33 cellular contexts compared by ENCODE assay signal in genomic region chr22:43426816-43427215, GRCh38. TPM values are rescaled to one million over a fixed set of nuclear protein-coding genes. Genes with fewer than 3 reads are reported as not detected.
"Had no signal": no experiment of that assay in that cellular context is flagged by ENCODE, and none has a peak within 500 bp of the region (broad histone marks: within the 10 kb centered on the region; RNA-seq: fewer than 3 reads in every experiment).

No MANE protein-coding gene starts in this region.

- ATAC-seq: activated naive CD8-positive, alpha-beta T cell treated with anti-CD3 and anti-CD28 coated beads, Interleukin-2, amount 50 U/mL, for 24 hours; activated T-cell treated with anti-CD3 and anti-CD28 coated beads, Interleukin-2, amount 50 U/mL, for 4 hours; PC-3 had no signal

- H3K27ac Mint-ChIP-seq: activated B cell treated with CpG ODN at 0.5 μM for 24 hours; activated CD4-positive, alpha-beta memory T cell treated with anti-CD3 and anti-CD28 coated beads for 36 hours; activated naive CD4-positive, alpha-beta T cell treated with anti-CD3 and anti-CD28 coated beads, Interleukin-2, amount 10 ng/mL, durations not matched to agents 7 days and 5 days; activated naive CD8-positive, alpha-beta T cell; activated naive CD8-positive, alpha-beta T cell treated with anti-CD3 and anti-CD28 coated beads, Interleukin-2, amount 50 U/mL, for 24 hours had no signal

- H3K4me3 Mint-ChIP-seq: activated B cell treated with CpG ODN at 0.5 μM for 24 hours; activated CD4-positive, alpha-beta memory T cell treated with anti-CD3 and anti-CD28 coated beads for 36 hours; activated naive CD4-positive, alpha-beta T cell treated with anti-CD3 and anti-CD28 coated beads, Interleukin-2, amount 10 ng/mL, durations not matched to agents 7 days and 5 days; activated naive CD8-positive, alpha-beta T cell; activated naive CD8-positive, alpha-beta T cell treated with anti-CD3 and anti-CD28 coated beads, Interleukin-2, amount 50 U/mL, for 24 hours; activated T-cell treated with anti-CD3 and anti-CD28 coated beads, Interleukin-2, amount 50 U/mL, for 4 hours; brain had no signal

- H3K36me3 Mint-ChIP-seq: activated CD4-positive, alpha-beta memory T cell treated with anti-CD3 and anti-CD28 coated beads for 36 hours; activated naive CD4-positive, alpha-beta T cell treated with anti-CD3 and anti-CD28 coated beads, Interleukin-2, amount 10 ng/mL, durations not matched to agents 7 days and 5 days; activated naive CD8-positive, alpha-beta T cell; brain had no signal

- H3K9ac ChIP-seq: KMS-11 had no signal

- H3K27ac ChIP-seq: KMS-11, RWPE1 had no signal

- H3K4me2 ChIP-seq: KMS-11 had no signal

- DNase-seq: activated B cell treated with CpG ODN at 0.5 μM for 24 hours; activated CD4-positive, alpha-beta memory T cell treated with anti-CD3 and anti-CD28 coated beads for 36 hours; activated CD4-positive, alpha-beta T cell treated with anti-CD3 and anti-CD28 coated beads for 4 hours; activated CD4-positive, alpha-beta T cell treated with anti-CD3 and anti-CD28 coated beads, Interleukin-2, amount 50 U/mL, for 1 hour; activated CD4-positive, CD25-positive, alpha-beta regulatory T cell treated with anti-CD3 and anti-CD28 coated beads, Interleukin-2, amount 50 U/mL, for 72 hours; activated CD8-positive, alpha-beta memory T cell treated with anti-CD3 and anti-CD28 coated beads, Interleukin-2, amount 50 U/mL, for 4 hours; activated effector memory CD4-positive, alpha-beta T cell treated with Interleukin-2 at 50 U/mL for 16 hours; activated naive CD4-positive, alpha-beta T cell treated with anti-CD3 and anti-CD28 coated beads, Interleukin-2, amount 10 ng/mL, durations not matched to agents 7 days and 5 days; activated naive CD8-positive, alpha-beta T cell treated with anti-CD3 and anti-CD28 coated beads, Interleukin-2, amount 50 U/mL, for 24 hours; activated T-cell treated with anti-CD3 and anti-CD28 coated beads for 4 hours; activated T-cell treated with anti-CD3 and anti-CD28 coated beads, Interleukin-2, amount 50 U/mL, for 4 hours; anterior cingulate cortex; central memory CD4-positive, alpha-beta T cell; MM.1S; NCI-H1092; NCI-H1436 treated with DMSO at 0.1 percent for 48 hours; NCI-H1694 treated with DMSO at 0.1 percent for 48 hours; NCI-H2029; NCI-H345; NCI-H524 treated with DMSO at 0.1 percent for 48 hours; PC-3; Right ventricle myocardium superior; SW 1271; T-helper 1 cell; T-helper 2 cell; T-helper 9 cell had no signal

- H3K9me3 Mint-ChIP-seq: activated B cell treated with CpG ODN at 0.5 μM for 24 hours; activated CD4-positive, alpha-beta memory T cell treated with anti-CD3 and anti-CD28 coated beads for 36 hours; activated naive CD4-positive, alpha-beta T cell treated with anti-CD3 and anti-CD28 coated beads, Interleukin-2, amount 10 ng/mL, durations not matched to agents 7 days and 5 days; activated naive CD8-positive, alpha-beta T cell treated with anti-CD3 and anti-CD28 coated beads, Interleukin-2, amount 50 U/mL, for 24 hours; activated T-cell treated with anti-CD3 and anti-CD28 coated beads, Interleukin-2, amount 50 U/mL, for 4 hours; brain had no signal

- H3K4me1 Mint-ChIP-seq: activated B cell treated with CpG ODN at 0.5 μM for 24 hours; activated naive CD4-positive, alpha-beta T cell treated with anti-CD3 and anti-CD28 coated beads, Interleukin-2, amount 10 ng/mL, durations not matched to agents 7 days and 5 days; activated naive CD8-positive, alpha-beta T cell treated with anti-CD3 and anti-CD28 coated beads, Interleukin-2, amount 50 U/mL, for 24 hours had no signal

- H3K27me3 Mint-ChIP-seq: brain had no signal

RNA-seq across cellular contexts. Expression of gene MPPED1, which starts 15.0 kb away (rescaled TPM):
- total RNA-seq: activated B cell treated with CpG ODN at 0.5 μM for 24 hours; activated CD4-positive, alpha-beta memory T cell treated with anti-CD3 and anti-CD28 coated beads for 36 hours; activated T-cell treated with anti-CD3 and anti-CD28 coated beads, Interleukin-2, amount 50 U/mL, for 4 hours; bronchial epithelial cell; LHCN-M2; NCI-H460; PC-3; Right ventricle myocardium superior had no signal
